8 cellular contexts compared by ENCODE assay signal in genomic region chr11:2156416-2157182, GRCh38. TPM values are rescaled to one million over a fixed set of nuclear protein-coding genes. Genes with fewer than 3 reads are reported as not detected.
DNase-seq lines count a peak whose midpoint lies in the region; ATAC-seq and TF ChIP-seq lines count a peak whose summit lies in the region.

No MANE protein-coding gene starts in this region.

- POLR2A ChIA-PET in WTC11 (lab: Charles Lee), result no interaction called here

- no peaks in the 10 kb centered on the region for H3K9me3 Mint-ChIP-seq in WTC11

- H3K4me1 Mint-ChIP-seq in WTC11, result 0 out of 2 replicates have a peak, but pooled peaks cover 2% of the 10 kb centered on the region

- DNase-seq in ELF-1 (ENCODE audit: low read depth, low spot score), result peak; percentile 88
- peak; percentile 51 for DNase-seq in LNCaP clone FGC (ENCODE audit: low read depth)
- peak; percentile 86 for DNase-seq in WTC11 (ENCODE audit: low spot score)
- DNase-seq in central memory CD4-positive, alpha-beta T cell, result peak; percentile 16
- DNase-seq in left kidney (ENCODE audit: low read depth, low spot score), result peak; percentile 82
- DNase-seq in stimulated activated CD8-positive, alpha-beta memory T cell treated with anti-CD3 and anti-CD28 coated beads, Interleukin-15, amount 100 ng/mL, for 1 hour (ENCODE audit: low read depth), result peak; percentile 35

- H3K4me3 Mint-ChIP-seq in WTC11, result no peak overlapping the region

- H3K4me3 ChIP-seq in LNCaP clone FGC (ENCODE audit: low read depth, low read length), result no peak overlapping the region

- no peak overlapping the region for H3K27ac Mint-ChIP-seq in WTC11

- CTCF ChIA-PET in WTC11 (lab: Charles Lee), result interaction anchor here (0.6 to 18.6 kb wide), 61 partner anchors 9 to 608 kb away, joined by 3 to 761 read pairs (median 4); partner anchors contain the start of genes CD81, CTSD, SYT8 and TH

- H3K36me3 Mint-ChIP-seq in WTC11, result no peaks in the 10 kb centered on the region

- ATAC-seq in WTC11 (peak; percentile 63), GM18867 (IDR thresholded peaks at IDR 0.05; ENCODE audit: unreplicated experiment) (no peak), GM21737 (IDR thresholded peaks at IDR 0.05; ENCODE audit: unreplicated experiment) (no peak)

- TF ChIP-seq CTCF in LNCaP clone FGC (IDR thresholded peaks at IDR 0.05; ENCODE audit: control insufficient read depth, extremely low read depth, insufficient read depth) (peak; percentile 94), WTC11 (IDR thresholded peaks at IDR 0.05) (peak; percentile 66)

- no peaks in the 10 kb centered on the region for H3K27me3 Mint-ChIP-seq in WTC11 (ENCODE audit: low read depth)

TF ChIP-seq in WTC11, 78 proteins besides CTCF, POLR2A, EP300 and RAD21:
- no peak for TF ChIP-seq ZSCAN18 (CRISPR knock-in tag; IDR thresholded peaks at IDR 0.05)

RNA-seq across cellular contexts. Expression of gene INS, which starts 4.4 kb away (rescaled TPM):
- total RNA-seq in WTC11 (2021), result 0.44 to 0.62 TPM in 2 of 3 replicates, not detected in the other

RNA-seq across cellular contexts. Expression of gene TH, which starts 15.0 kb away (rescaled TPM):
- total RNA-seq in WTC11 (2021), result 0.16 TPM in 1 of 3 replicates, not detected in the others

RNA-seq across cellular contexts. Expression of gene IGF2, which starts 17.4 kb away (rescaled TPM):
- 1.5 to 2.7 TPM (median 2.6 TPM) in 3 replicates for total RNA-seq in WTC11 (2021)

Comparison
In these comparisons a context has a peak if more than half of its experiments do, and no peak if none do; other contexts are left out.
1. DNase-seq: peak in every context shown above with its lines; median percentile 88 in ELF-1; 86 in WTC11; 82 in left kidney; 51 in LNCaP clone FGC; 35 in stimulated activated CD8-positive, alpha-beta memory T cell treated with anti-CD3 and anti-CD28 coated beads, Interleukin-15, amount 100 ng/mL, for 1 hour; 16 in central memory CD4-positive, alpha-beta T cell.